ENCODE assay signal across 19 cellular contexts in the genomic region with DNA sequence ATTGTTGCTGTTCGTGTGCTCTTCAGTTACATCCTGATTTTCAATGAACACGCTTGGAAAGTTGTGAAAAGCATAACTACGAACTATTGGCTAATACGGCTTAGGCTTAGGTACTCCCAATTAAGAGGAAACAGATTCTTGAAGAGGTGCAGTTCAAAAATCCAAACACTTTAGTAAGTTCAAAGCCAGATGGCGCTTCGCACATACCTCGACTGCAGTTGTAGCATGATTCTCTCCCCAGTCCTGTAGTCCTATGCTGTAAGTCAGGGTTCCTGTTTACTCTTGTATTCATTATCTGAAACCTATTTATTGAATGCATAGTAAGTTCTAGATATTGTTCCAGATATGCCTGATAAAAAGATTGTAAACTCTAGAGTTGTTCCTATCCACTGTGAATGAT.
"Had no signal": no experiment of that assay in that cellular context is flagged by ENCODE, and none has a peak within 500 bp of the region (broad histone marks: within the 10 kb centered on the region; RNA-seq: fewer than 3 reads in every experiment).

No MANE protein-coding gene starts in this region.

- FAIRE-seq: endothelial cell of umbilical vein had no signal

- H3K4me3 ChIP-seq: colonic mucosa, lung, right atrium auricular region, skin epidermis, uterus had no signal

- H3K27ac ChIP-seq: colonic mucosa, parathyroid adenoma, right atrium auricular region, skin epidermis, uterus had no signal

- ATAC-seq: activated T-helper 17 cell treated with anti-CD3 and anti-CD28 coated beads, Interleukin-2, amount 50 U/mL, for 72 hours; left cardiac atrium had no signal

- H3K9me3 ChIP-seq: colonic mucosa, right atrium auricular region, uterus had no signal

- H3K36me3 ChIP-seq: colonic mucosa, right atrium auricular region, uterus had no signal

- DNase-seq: activated B cell treated with CpG ODN at 0.5 μM for 24 hours; activated CD4-positive, alpha-beta T cell treated with anti-CD3 and anti-CD28 coated beads, Interleukin-2, amount 10 ng/mL, durations not matched to agents 24 days and 14 days; activated CD8-positive, alpha-beta memory T cell treated with anti-CD3 and anti-CD28 coated beads for 24 hours; activated naive CD4-positive, alpha-beta T cell treated with anti-CD3 and anti-CD28 coated beads, Interleukin-2, amount 10 ng/mL, durations not matched to agents 7 days and 5 days; activated T-cell treated with anti-CD3 and anti-CD28 coated beads for 4 hours; caudate nucleus; colonic mucosa; effector CD4-positive, alpha-beta T cell; foreskin melanocyte; head of caudate nucleus; left cardiac atrium; naive B cell; uterus had no signal

- H3K27me3 ChIP-seq: colonic mucosa, right atrium auricular region, uterus had no signal

- H3K4me1 ChIP-seq: colonic mucosa, parathyroid adenoma, uterus had no signal
